In the genomic region with DNA sequence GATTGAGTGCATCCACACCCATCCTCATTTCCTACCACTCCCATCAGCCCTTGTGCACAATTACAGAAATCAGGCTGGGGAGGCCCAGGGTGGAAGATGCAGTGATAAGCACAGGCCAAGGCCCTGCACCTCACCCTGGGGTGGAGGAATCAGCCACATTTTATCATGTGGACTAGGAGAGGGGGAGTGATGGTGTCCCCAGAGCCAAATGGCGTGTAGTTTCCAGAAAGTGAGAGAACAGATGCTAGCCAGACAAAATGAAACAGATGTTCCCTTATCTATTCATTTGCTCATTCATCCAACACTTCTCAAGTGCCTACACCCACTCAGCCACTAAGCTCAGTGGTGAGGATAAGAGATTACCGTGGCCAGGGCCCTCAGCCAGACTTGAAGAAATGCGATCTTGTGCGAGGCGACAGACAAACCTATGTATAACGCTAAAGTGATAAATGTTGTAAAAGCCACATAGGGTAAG, we compare ENCODE assay signal across 1 cellular context.
TF ChIP-seq lines count a peak whose summit lies in the region.

No MANE protein-coding gene starts in this region.

TF ChIP-seq in SK-N-SH, 30 proteins besides CTCF, POLR2A, EP300 and RAD21 (continued from another document):
- TF ChIP-seq, protein P1, sequence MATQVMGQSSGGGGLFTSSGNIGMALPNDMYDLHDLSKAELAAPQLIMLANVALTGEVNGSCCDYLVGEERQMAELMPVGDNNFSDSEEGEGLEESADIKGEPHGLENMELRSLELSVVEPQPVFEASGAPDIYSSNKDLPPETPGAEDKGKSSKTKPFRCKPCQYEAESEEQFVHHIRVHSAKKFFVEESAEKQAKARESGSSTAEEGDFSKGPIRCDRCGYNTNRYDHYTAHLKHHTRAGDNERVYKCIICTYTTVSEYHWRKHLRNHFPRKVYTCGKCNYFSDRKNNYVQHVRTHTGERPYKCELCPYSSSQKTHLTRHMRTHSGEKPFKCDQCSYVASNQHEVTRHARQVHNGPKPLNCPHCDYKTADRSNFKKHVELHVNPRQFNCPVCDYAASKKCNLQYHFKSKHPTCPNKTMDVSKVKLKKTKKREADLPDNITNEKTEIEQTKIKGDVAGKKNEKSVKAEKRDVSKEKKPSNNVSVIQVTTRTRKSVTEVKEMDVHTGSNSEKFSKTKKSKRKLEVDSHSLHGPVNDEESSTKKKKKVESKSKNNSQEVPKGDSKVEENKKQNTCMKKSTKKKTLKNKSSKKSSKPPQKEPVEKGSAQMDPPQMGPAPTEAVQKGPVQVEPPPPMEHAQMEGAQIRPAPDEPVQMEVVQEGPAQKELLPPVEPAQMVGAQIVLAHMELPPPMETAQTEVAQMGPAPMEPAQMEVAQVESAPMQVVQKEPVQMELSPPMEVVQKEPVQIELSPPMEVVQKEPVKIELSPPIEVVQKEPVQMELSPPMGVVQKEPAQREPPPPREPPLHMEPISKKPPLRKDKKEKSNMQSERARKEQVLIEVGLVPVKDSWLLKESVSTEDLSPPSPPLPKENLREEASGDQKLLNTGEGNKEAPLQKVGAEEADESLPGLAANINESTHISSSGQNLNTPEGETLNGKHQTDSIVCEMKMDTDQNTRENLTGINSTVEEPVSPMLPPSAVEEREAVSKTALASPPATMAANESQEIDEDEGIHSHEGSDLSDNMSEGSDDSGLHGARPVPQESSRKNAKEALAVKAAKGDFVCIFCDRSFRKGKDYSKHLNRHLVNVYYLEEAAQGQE (IDR thresholded peaks at IDR 0.05; ENCODE audit: low read depth, low read length) = no peak
- TF ChIP-seq, protein P2, sequence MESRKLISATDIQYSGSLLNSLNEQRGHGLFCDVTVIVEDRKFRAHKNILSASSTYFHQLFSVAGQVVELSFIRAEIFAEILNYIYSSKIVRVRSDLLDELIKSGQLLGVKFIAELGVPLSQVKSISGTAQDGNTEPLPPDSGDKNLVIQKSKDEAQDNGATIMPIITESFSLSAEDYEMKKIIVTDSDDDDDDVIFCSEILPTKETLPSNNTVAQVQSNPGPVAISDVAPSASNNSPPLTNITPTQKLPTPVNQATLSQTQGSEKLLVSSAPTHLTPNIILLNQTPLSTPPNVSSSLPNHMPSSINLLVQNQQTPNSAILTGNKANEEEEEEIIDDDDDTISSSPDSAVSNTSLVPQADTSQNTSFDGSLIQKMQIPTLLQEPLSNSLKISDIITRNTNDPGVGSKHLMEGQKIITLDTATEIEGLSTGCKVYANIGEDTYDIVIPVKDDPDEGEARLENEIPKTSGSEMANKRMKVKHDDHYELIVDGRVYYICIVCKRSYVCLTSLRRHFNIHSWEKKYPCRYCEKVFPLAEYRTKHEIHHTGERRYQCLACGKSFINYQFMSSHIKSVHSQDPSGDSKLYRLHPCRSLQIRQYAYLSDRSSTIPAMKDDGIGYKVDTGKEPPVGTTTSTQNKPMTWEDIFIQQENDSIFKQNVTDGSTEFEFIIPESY (IDR thresholded peaks at IDR 0.05; ENCODE audit: borderline replicate concordance, low read depth) = no peak
- TF ChIP-seq FOSL2 (IDR thresholded peaks at IDR 0.05; ENCODE audit: borderline replicate concordance, low read depth) (no peak), CHD2 (IDR thresholded peaks at IDR 0.05; ENCODE audit: low read length, partially characterized antibody) (peak; percentile 22), NFIC (IDR thresholded peaks at IDR 0.05; ENCODE audit: borderline replicate concordance) (no peak), RCOR1 (IDR thresholded peaks at IDR 0.05; ENCODE audit: low read length) (peak; percentile 77), MXI1 (IDR thresholded peaks at IDR 0.05; ENCODE audit: low read depth, low read length) (peak; percentile 20; the same call in 1 of the 2 replicates), TEAD4 (IDR thresholded peaks at IDR 0.05; ENCODE audit: borderline replicate concordance, insufficient read depth) (no peak), GATA2 (CRISPR knock-in tag; IDR thresholded peaks at IDR 0.05) (peak; percentile 93)
- TF ChIP-seq, protein P3, sequence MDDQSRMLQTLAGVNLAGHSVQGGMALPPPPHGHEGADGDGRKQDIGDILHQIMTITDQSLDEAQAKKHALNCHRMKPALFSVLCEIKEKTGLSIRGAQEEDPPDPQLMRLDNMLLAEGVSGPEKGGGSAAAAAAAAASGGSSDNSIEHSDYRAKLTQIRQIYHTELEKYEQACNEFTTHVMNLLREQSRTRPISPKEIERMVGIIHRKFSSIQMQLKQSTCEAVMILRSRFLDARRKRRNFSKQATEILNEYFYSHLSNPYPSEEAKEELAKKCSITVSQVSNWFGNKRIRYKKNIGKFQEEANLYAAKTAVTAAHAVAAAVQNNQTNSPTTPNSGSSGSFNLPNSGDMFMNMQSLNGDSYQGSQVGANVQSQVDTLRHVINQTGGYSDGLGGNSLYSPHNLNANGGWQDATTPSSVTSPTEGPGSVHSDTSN (IDR thresholded peaks at IDR 0.05) = no peak
- TF ChIP-seq, protein P4, sequence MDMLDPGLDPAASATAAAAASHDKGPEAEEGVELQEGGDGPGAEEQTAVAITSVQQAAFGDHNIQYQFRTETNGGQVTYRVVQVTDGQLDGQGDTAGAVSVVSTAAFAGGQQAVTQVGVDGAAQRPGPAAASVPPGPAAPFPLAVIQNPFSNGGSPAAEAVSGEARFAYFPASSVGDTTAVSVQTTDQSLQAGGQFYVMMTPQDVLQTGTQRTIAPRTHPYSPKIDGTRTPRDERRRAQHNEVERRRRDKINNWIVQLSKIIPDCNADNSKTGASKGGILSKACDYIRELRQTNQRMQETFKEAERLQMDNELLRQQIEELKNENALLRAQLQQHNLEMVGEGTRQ (IDR thresholded peaks at IDR 0.05; ENCODE audit: borderline replicate concordance, low read depth, low read length) = no peak
- TF ChIP-seq, protein P5, sequence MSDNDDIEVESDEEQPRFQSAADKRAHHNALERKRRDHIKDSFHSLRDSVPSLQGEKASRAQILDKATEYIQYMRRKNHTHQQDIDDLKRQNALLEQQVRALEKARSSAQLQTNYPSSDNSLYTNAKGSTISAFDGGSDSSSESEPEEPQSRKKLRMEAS (IDR thresholded peaks at IDR 0.05; ENCODE audit: low read depth) = no peak
